Comparison of ENCODE assay signal across 8 cellular contexts in the genomic region with DNA sequence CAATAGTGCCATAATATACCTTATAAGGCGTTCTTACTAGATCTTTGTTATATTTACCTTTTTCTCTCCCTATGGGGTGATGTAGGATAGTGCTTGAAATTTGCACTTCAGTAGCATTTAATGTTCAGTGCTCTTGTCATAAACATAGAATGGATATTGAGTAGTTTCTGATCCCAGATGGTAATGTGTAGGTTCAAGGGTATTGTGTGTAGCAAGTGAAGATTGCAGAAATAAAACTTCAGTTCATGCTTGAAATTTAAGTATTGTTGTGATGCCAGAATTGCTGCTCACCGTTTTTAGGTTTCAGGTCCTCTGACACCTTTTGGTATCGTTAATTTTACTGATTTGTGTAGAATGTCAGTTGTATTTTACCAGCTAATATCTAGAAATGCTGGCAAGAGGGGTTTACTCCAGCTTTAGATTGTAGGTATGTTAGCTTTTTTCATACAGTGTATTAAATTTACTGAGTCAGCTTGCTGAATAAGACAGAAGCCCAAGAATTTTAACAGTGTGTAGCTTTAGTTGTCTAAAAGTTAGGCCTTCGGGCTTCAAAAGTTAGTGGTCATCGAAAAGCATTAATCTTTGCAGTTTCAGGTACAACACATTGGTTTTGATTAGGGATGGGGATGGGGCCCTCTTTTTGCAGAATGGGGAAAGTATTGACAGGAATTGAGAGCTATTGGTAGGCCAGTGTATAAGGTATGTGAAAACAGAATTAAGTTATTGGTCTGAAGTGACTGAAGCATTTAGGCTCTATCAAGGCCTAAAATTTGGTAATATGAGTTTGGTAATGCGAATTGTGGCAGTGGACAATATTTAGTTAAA. TPM values are rescaled to one million over a fixed set of nuclear protein-coding genes. Genes with fewer than 3 reads are reported as not detected.
DNase-seq lines count a peak whose midpoint lies in the region; ATAC-seq, FAIRE-seq and TF ChIP-seq lines count a peak whose summit lies in the region.

No MANE protein-coding gene starts in this region.

- no peaks in the 10 kb centered on the region for H3K36me3 ChIP-seq in esophagus muscularis mucosa

- ATAC-seq in HG03097 (IDR thresholded peaks at IDR 0.05; ENCODE audit: low FRiP score, unreplicated experiment), result no peak

- under 1% methylated on average over 6 of the region's 6 CpGs for WGBS in esophagus muscularis mucosa

- intact Hi-C loops in esophagus muscularis mucosa (cut with DNase I), result loop anchor here (5.0 kb wide), 1 partner anchor 87 kb away; no protein-coding TSS in a partner anchor

- TF ChIP-seq EP300 in esophagus muscularis mucosa (IDR thresholded peaks at IDR 0.05), result no peak

- H3K4me1 ChIP-seq in esophagus muscularis mucosa, result peaks cover 21 to 48% (median 44%) of the 10 kb centered on the region in 4 donors

- H3K4me3 ChIP-seq in esophagus muscularis mucosa, result peak overlapping the region; percentile 79 to 95 (median 87)

- no peaks in the 10 kb centered on the region for H3K27me3 ChIP-seq in esophagus muscularis mucosa

- peak; percentile 40 for FAIRE-seq in GM12891 (lab: Jason Lieb, UNC)

- no peaks in the 10 kb centered on the region for H3K9me3 ChIP-seq in esophagus muscularis mucosa

- TF ChIP-seq POLR2A in GM12891 (IDR thresholded peaks at IDR 0.05; ENCODE audit: low read depth, low read length) (no peak), esophagus muscularis mucosa (IDR thresholded peaks at IDR 0.05; ENCODE audit: low read depth) (no peak)

- no peak for TF ChIP-seq CTCF in esophagus muscularis mucosa (IDR thresholded peaks at IDR 0.05)

- H3K27ac ChIP-seq in esophagus muscularis mucosa (replicated peaks in 1 of 4), result peak overlapping the region; percentile 93 to 99 (median 98)

- DNase-seq in GM12891 (ENCODE audit: insufficient read length, low spot score) (no peak), esophagus muscularis mucosa (ENCODE audit: extremely low spot score) (no peak), retina (peak; percentile 19), CD1c-positive myeloid dendritic cell (ENCODE audit: extremely low spot score) (no peak), ecto neural progenitor cell (ENCODE audit: low spot score) (no peak)
- no peak for DNase-seq in NK-92 treated with Interleukin-12 subunit alpha and Interleukin-12 subunit beta, amount 100 ng/mL, for 24 hours (lab: John Stamatoyannopoulos, UW)

TF ChIP-seq in GM12891, 5 proteins besides CTCF, POLR2A, EP300 and RAD21:
- TF ChIP-seq SPI1 (IDR thresholded peaks at IDR 0.05; ENCODE audit: low read depth, low read length) (no peak), PAX5 (IDR thresholded peaks at IDR 0.05; ENCODE audit: insufficient read depth, low read length, severe bottlenecking) (no peak), POU2F2 (IDR thresholded peaks at IDR 0.05; ENCODE audit: low read depth, low read length) (no peak), POLR2AphosphoS5 (IDR thresholded peaks at IDR 0.05; ENCODE audit: low read depth, low read length) (no peak), TAF1 (IDR thresholded peaks at IDR 0.05; ENCODE audit: low read depth, low read length) (no peak)

TF ChIP-seq in PFSK-1, 5 proteins besides CTCF, POLR2A, EP300 and RAD21:
- TF ChIP-seq SIN3A (IDR thresholded peaks at IDR 0.05; ENCODE audit: borderline replicate concordance, insufficient read depth, low read length) (0 out of 2 replicates have a peak, but pooled peaks have one; percentile 12), POLR2AphosphoS5 (IDR thresholded peaks at IDR 0.05; ENCODE audit: low read depth, low read length) (no peak), TAF1 (IDR thresholded peaks at IDR 0.05; ENCODE audit: borderline replicate concordance, insufficient read depth, low read length) (no peak), FOXP2 (optimal IDR thresholded peaks at IDR 0.05; ENCODE audit: borderline replicate concordance, extremely low read depth, extremely low read length, insufficient read depth) (no peak)
- TF ChIP-seq, protein P1, sequence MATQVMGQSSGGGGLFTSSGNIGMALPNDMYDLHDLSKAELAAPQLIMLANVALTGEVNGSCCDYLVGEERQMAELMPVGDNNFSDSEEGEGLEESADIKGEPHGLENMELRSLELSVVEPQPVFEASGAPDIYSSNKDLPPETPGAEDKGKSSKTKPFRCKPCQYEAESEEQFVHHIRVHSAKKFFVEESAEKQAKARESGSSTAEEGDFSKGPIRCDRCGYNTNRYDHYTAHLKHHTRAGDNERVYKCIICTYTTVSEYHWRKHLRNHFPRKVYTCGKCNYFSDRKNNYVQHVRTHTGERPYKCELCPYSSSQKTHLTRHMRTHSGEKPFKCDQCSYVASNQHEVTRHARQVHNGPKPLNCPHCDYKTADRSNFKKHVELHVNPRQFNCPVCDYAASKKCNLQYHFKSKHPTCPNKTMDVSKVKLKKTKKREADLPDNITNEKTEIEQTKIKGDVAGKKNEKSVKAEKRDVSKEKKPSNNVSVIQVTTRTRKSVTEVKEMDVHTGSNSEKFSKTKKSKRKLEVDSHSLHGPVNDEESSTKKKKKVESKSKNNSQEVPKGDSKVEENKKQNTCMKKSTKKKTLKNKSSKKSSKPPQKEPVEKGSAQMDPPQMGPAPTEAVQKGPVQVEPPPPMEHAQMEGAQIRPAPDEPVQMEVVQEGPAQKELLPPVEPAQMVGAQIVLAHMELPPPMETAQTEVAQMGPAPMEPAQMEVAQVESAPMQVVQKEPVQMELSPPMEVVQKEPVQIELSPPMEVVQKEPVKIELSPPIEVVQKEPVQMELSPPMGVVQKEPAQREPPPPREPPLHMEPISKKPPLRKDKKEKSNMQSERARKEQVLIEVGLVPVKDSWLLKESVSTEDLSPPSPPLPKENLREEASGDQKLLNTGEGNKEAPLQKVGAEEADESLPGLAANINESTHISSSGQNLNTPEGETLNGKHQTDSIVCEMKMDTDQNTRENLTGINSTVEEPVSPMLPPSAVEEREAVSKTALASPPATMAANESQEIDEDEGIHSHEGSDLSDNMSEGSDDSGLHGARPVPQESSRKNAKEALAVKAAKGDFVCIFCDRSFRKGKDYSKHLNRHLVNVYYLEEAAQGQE (IDR thresholded peaks at IDR 0.05; ENCODE audit: insufficient read depth in 1 of 2, low read depth in 2 of 2, low read length in 2 of 2), result no peak

RNA-seq across cellular contexts. Expression of a gene that starts 2.0 kb away (rescaled TPM):
- polyA plus RNA-seq in GM12891 (2012; ENCODE audit: low read depth, missing spikeins), result 70.9 TPM
- 19.7 TPM for polyA plus RNA-seq in PFSK-1 (2012; ENCODE audit: insufficient read length, low read depth)
- 100 to 1,000 TPM in 1 of 4 donors, 10 to 100 TPM in 3; 83.2 to 117 (median 94.3) TPM for total RNA-seq in esophagus muscularis mucosa

RNA-seq across cellular contexts. Expression of a gene that starts 2.1 kb away (rescaled TPM):
- 1.0 TPM for polyA plus RNA-seq in GM12891 (2012; ENCODE audit: low read depth, missing spikeins)
- not detected for polyA plus RNA-seq in PFSK-1 (2012; ENCODE audit: insufficient read length, low read depth)
- total RNA-seq in esophagus muscularis mucosa, result under 1 TPM in 3 of 4 donors, not detected in 1; 0.17 to 0.52 (median 0.39) TPM

RNA-seq across cellular contexts. Expression of a gene that starts 47.4 kb away (rescaled TPM):
- polyA plus RNA-seq in GM12891 (2012; ENCODE audit: low read depth, missing spikeins), result 20.3 TPM
- polyA plus RNA-seq in PFSK-1 (2012; ENCODE audit: insufficient read length, low read depth), result 13.2 TPM
- 10 to 100 TPM; 29.1 to 41.3 (median 36.1) TPM for total RNA-seq in esophagus muscularis mucosa
